Comparison of ENCODE assay signal across 26 cellular contexts in genomic region chr3:17287006-17287689, GRCh38.
"Had no signal": no experiment of that assay in that cellular context is flagged by ENCODE, and none has a peak within 500 bp of the region (broad histone marks: within the 10 kb centered on the region; RNA-seq: fewer than 3 reads in every experiment).

No MANE protein-coding gene starts in this region.

- H3K36me3 ChIP-seq: colonic mucosa, gastrocnemius medialis, thyroid gland, vagina had no signal

- ATAC-seq: esophagus mucosa; gastrocnemius medialis; left lung; lower lobe of right lung; natural killer cell treated with Interleukin-12 subunit alpha and Interleukin-12 subunit beta and Interleukin-15 and Interleukin-18, amount 100 ng/mL, for 72 hours; stimulated activated naive B cell treated with anti-CD40 and anti-IgM and Interleukin-4, amounts not matched to agents 10 μg/mL and 1 μg/mL and 100 μg/mL, for 72 hours; stimulated activated naive CD8-positive, alpha-beta T cell treated with anti-CD3 and anti-CD28 coated beads, Interleukin-15, amount 100 ng/mL, for 72 hours had no signal

- DNase-seq: colonic mucosa; effector CD8-positive, alpha-beta T cell; endodermal cell; foreskin fibroblast; gastrocnemius medialis; head of caudate nucleus; kidney; left lung; lower lobe of right lung; naive B cell; sigmoid colon; spleen; stimulated activated CD4-positive, alpha-beta T cell treated with anti-CD3 and anti-CD28 coated beads, Interleukin-2, amount 100 ng/mL, for 48 hours; stimulated activated naive B cell treated with anti-CD40 and anti-IgM and Interleukin-4, amounts not matched to agents 10 μg/mL and 1 μg/mL and 100 μg/mL, for 72 hours; stimulated activated naive CD8-positive, alpha-beta T cell treated with anti-CD3 and anti-CD28 coated beads, Interleukin-15, amount 100 ng/mL, for 72 hours; thyroid gland; trophoblast cell had no signal

- H3K9ac ChIP-seq: parathyroid adenoma had no signal

- H3K27ac ChIP-seq: colonic mucosa, epithelial cell of prostate, gastrocnemius medialis, hepatocyte, left lung, lower lobe of right lung, neutrophil, parathyroid adenoma, sigmoid colon, skin epidermis, spleen, suprapubic skin, thyroid gland, vagina had no signal

- H3K4me3 ChIP-seq: colonic mucosa, gastrocnemius medialis, hepatocyte, left lung, lower lobe of right lung, sigmoid colon, skin epidermis, spleen, suprapubic skin, thyroid gland, vagina had no signal

- H3K4me2 ChIP-seq: hepatocyte had no signal

- H3K79me2 ChIP-seq: hepatocyte, parathyroid adenoma had no signal

- H3K27me3 ChIP-seq: colonic mucosa, gastrocnemius medialis, hepatocyte, left lung, neutrophil, sigmoid colon, spleen, suprapubic skin, thyroid gland, vagina had no signal

- H2AFZ ChIP-seq: hepatocyte, parathyroid adenoma had no signal

- H3K4me1 ChIP-seq: colonic mucosa, gastrocnemius medialis, left lung, lower lobe of right lung, parathyroid adenoma, sigmoid colon, spleen, suprapubic skin, thyroid gland, vagina had no signal

- H3K9me3 ChIP-seq: colonic mucosa, gastrocnemius medialis, left lung, lower lobe of right lung, neutrophil, sigmoid colon, spleen, suprapubic skin, thyroid gland, vagina had no signal
